1 cellular context compared by ENCODE assay signal in genomic region chr22:39947488-39948216, GRCh38.
TF ChIP-seq lines count a peak whose summit lies in the region.

No MANE protein-coding gene starts in this region.

TF ChIP-seq in GM23338, 12 proteins besides CTCF, POLR2A, EP300 and RAD21:
- TF ChIP-seq, protein P1, sequence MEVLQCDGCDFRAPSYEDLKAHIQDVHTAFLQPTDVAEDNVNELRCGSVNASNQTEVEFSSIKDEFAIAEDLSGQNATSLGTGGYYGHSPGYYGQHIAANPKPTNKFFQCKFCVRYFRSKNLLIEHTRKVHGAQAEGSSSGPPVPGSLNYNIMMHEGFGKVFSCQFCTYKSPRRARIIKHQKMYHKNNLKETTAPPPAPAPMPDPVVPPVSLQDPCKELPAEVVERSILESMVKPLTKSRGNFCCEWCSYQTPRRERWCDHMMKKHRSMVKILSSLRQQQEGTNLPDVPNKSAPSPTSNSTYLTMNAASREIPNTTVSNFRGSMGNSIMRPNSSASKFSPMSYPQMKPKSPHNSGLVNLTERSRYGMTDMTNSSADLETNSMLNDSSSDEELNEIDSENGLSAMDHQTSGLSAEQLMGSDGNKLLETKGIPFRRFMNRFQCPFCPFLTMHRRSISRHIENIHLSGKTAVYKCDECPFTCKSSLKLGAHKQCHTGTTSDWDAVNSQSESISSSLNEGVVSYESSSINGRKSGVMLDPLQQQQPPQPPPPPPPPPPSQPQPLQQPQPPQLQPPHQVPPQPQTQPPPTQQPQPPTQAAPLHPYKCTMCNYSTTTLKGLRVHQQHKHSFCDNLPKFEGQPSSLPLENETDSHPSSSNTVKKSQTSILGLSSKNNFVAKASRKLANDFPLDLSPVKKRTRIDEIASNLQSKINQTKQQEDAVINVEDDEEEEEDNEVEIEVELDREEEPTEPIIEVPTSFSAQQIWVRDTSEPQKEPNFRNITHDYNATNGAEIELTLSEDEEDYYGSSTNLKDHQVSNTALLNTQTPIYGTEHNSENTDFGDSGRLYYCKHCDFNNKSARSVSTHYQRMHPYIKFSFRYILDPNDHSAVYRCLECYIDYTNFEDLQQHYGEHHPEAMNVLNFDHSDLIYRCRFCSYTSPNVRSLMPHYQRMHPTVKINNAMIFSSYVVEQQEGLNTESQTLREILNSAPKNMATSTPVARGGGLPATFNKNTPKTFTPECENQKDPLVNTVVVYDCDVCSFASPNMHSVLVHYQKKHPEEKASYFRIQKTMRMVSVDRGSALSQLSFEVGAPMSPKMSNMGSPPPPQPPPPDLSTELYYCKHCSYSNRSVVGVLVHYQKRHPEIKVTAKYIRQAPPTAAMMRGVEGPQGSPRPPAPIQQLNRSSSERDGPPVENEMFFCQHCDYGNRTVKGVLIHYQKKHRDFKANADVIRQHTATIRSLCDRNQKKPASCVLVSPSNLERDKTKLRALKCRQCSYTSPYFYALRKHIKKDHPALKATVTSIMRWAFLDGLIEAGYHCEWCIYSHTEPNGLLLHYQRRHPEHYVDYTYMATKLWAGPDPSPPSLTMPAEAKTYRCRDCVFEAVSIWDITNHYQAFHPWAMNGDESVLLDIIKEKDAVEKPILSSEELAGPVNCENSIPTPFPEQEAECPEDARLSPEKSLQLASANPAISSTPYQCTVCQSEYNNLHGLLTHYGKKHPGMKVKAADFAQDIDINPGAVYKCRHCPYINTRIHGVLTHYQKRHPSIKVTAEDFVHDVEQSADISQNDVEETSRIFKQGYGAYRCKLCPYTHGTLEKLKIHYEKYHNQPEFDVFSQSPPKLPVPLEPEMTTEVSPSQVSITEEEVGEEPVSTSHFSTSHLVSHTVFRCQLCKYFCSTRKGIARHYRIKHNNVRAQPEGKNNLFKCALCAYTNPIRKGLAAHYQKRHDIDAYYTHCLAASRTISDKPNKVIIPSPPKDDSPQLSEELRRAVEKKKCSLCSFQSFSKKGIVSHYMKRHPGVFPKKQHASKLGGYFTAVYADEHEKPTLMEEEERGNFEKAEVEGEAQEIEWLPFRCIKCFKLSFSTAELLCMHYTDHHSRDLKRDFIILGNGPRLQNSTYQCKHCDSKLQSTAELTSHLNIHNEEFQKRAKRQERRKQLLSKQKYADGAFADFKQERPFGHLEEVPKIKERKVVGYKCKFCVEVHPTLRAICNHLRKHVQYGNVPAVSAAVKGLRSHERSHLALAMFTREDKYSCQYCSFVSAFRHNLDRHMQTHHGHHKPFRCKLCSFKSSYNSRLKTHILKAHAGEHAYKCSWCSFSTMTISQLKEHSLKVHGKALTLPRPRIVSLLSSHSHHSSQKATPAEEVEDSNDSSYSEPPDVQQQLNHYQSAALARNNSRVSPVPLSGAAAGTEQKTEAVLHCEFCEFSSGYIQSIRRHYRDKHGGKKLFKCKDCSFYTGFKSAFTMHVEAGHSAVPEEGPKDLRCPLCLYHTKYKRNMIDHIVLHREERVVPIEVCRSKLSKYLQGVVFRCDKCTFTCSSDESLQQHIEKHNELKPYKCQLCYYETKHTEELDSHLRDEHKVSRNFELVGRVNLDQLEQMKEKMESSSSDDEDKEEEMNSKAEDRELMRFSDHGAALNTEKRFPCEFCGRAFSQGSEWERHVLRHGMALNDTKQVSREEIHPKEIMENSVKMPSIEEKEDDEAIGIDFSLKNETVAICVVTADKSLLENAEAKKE (CRISPR knock-in tag; IDR thresholded peaks at IDR 0.05), result no peak
- TF ChIP-seq NANOG (IDR thresholded peaks at IDR 0.05; ENCODE audit: borderline replicate concordance) (no peak), JUNB (IDR thresholded peaks at IDR 0.05; ENCODE audit: unreplicated experiment) (no peak), EZH2 (IDR thresholded peaks at IDR 0.05; ENCODE audit: low read depth, unreplicated experiment) (no peak), POLR2AphosphoS5 (IDR thresholded peaks at IDR 0.05; ENCODE audit: low read depth) (no peak), CREB1 (CRISPR knock-in tag; IDR thresholded peaks at IDR 0.05; ENCODE audit: low read depth) (no peak), ZNF331 (CRISPR knock-in tag; IDR thresholded peaks at IDR 0.05; ENCODE audit: low read depth) (no peak), EZH2phosphoT487 (IDR thresholded peaks at IDR 0.05; ENCODE audit: unreplicated experiment) (no peak), REST (IDR thresholded peaks at IDR 0.05; ENCODE audit: unreplicated experiment) (no peak), STAT1 (IDR thresholded peaks at IDR 0.05; ENCODE audit: unreplicated experiment) (no peak)
- TF ChIP-seq, protein P2, sequence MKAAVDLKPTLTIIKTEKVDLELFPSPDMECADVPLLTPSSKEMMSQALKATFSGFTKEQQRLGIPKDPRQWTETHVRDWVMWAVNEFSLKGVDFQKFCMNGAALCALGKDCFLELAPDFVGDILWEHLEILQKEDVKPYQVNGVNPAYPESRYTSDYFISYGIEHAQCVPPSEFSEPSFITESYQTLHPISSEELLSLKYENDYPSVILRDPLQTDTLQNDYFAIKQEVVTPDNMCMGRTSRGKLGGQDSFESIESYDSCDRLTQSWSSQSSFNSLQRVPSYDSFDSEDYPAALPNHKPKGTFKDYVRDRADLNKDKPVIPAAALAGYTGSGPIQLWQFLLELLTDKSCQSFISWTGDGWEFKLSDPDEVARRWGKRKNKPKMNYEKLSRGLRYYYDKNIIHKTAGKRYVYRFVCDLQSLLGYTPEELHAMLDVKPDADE (IDR thresholded peaks at IDR 0.05), result no peak
